32 cellular contexts compared by ENCODE assay signal in the genomic region with DNA sequence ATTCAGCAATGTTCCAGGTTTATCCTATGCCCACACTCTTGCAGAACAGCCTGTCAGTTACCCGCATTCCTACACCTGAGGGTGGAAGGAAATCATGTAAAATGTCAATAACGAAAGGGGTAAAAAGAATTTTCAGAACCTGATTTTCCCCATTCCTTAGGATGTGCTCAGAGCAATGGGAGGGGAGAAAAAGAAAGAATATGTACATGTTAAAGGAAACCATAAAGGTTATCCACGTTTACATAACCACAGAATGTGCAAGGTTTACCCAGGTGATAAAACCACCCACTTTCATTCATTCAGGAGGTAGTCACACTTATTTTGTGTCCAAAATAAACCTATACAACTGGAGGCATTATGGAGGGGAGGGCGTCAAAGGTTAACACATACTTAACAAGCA.
DNase-seq lines count a peak whose midpoint lies in the region; ATAC-seq, FAIRE-seq and TF ChIP-seq lines count a peak whose summit lies in the region.
"Had no signal": no experiment of that assay in that cellular context is flagged by ENCODE, and none has a peak within 500 bp of the region (broad histone marks: within the 10 kb centered on the region; RNA-seq: fewer than 3 reads in every experiment).

No MANE protein-coding gene starts in this region.

- CTCF ChIA-PET in Caco-2 (lab: Charles Lee) = no interaction called here

- peak overlapping the region; percentile 54 for H3K4me3 Mint-ChIP-seq in Caco-2 (ENCODE audit: unreplicated experiment)
- H3K4me3 Mint-ChIP-seq: activated CD8-positive, alpha-beta memory T cell treated with anti-CD3 and anti-CD28 coated beads, Interleukin-2, amount 10 ng/mL, durations not matched to agents 7 days and 5 days; CD4-positive, CD25-positive, alpha-beta regulatory T cell; central memory CD8-positive, alpha-beta T cell; effector memory CD8-positive, alpha-beta T cell; HFFc6; neural crest cell; stimulated activated memory B cell treated with anti-CD40 and anti-IgM and Interleukin-4, amounts not matched to agents 10 μg/mL and 1 μg/mL and 100 μg/mL, for 72 hours had no signal

- H3K36me3 Mint-ChIP-seq in Caco-2 (ENCODE audit: insufficient read depth, unreplicated experiment) = no peaks in the 10 kb centered on the region
- H3K36me3 Mint-ChIP-seq: activated CD8-positive, alpha-beta memory T cell treated with anti-CD3 and anti-CD28 coated beads, Interleukin-2, amount 10 ng/mL, durations not matched to agents 7 days and 5 days; CD4-positive, CD25-positive, alpha-beta regulatory T cell; stimulated activated memory B cell treated with anti-CD40 and anti-IgM and Interleukin-4, amounts not matched to agents 10 μg/mL and 1 μg/mL and 100 μg/mL, for 72 hours had no signal

- H3K27me3 Mint-ChIP-seq in Caco-2 (ENCODE audit: insufficient read depth, unreplicated experiment) = no peaks in the 10 kb centered on the region
- H3K27me3 Mint-ChIP-seq: CD4-positive, CD25-positive, alpha-beta regulatory T cell; central memory CD8-positive, alpha-beta T cell; effector memory CD8-positive, alpha-beta T cell; stimulated activated memory B cell treated with anti-CD40 and anti-IgM and Interleukin-4, amounts not matched to agents 10 μg/mL and 1 μg/mL and 100 μg/mL, for 72 hours had no signal

- no peak overlapping the region for H3K27ac ChIP-seq in left lung
- H3K27ac ChIP-seq in gastroesophageal sphincter = no peak overlapping the region
- H3K27ac ChIP-seq: heart left ventricle, KMS-11, ovary, transverse colon had no signal

- H3K4me1 ChIP-seq in Caco-2 (peaks cover 31% of the 10 kb centered on the region), left lung (no peaks in the 10 kb centered on the region), gastroesophageal sphincter (no peaks in the 10 kb centered on the region)
- H3K4me1 ChIP-seq: heart left ventricle, transverse colon had no signal

- H3K9me3 ChIP-seq in Caco-2 (no peaks in the 10 kb centered on the region), left lung (no peaks in the 10 kb centered on the region), gastroesophageal sphincter (no peaks in the 10 kb centered on the region)
- H3K9me3 ChIP-seq: heart left ventricle, ovary, SK-N-SH, transverse colon had no signal

- no peak for FAIRE-seq in urothelium cell line (lab: Jason Lieb, UNC)
- FAIRE-seq: A204.1, D721Med, TTC549 had no signal

- BruUV-seq in Caco-2 (replicated peaks; lab: Mats Ljungman, UMichigan) = no TSS peak

- 46 to 81% methylated on average over 4 of the region's 4 CpGs for WGBS in gastroesophageal sphincter (ENCODE audit: low coverage in 1 of 2), 2 donors

- DNase-seq in Caco-2 (peak; percentile 43 to 55), LoVo (ENCODE audit: low spot score) (peak; percentile 48), T47D (ENCODE audit: low read depth in 1 of 2, low spot score in 1 of 2) (peak; percentile 21 to 84), left lung (no peak), NCI-H2107 treated with DMSO at 0.1 percent for 48 hours (lab: John Stamatoyannopoulos, UW; ENCODE audit: unreplicated experiment) (no peak), AG08395 (ENCODE audit: low spot score) (no peak), urothelium cell line (ENCODE audit: low spot score) (no peak)
- DNase-seq: activated CD4-positive, alpha-beta T cell treated with anti-CD3 and anti-CD28 coated beads, Interleukin-2, amount 50 U/mL, for 4 hours; activated CD8-positive, alpha-beta memory T cell treated with anti-CD3 and anti-CD28 coated beads, Interleukin-2, amount 10 ng/mL, durations not matched to agents 7 days and 5 days; activated T-cell treated with anti-CD3 and anti-CD28 coated beads, Interleukin-2, amount 50 U/mL, for 48 hours; AML-193; CD4-positive, CD25-positive, alpha-beta regulatory T cell; effector memory CD8-positive, alpha-beta T cell; GOT3; heart left ventricle; HFFc6; kidney glomerular epithelial cell; MV-4-11; NCI-H1436; NCI-H82; ovary; SK-N-SH; transverse colon had no signal

- H3K4me1 Mint-ChIP-seq in Caco-2 (ENCODE audit: low read depth, unreplicated experiment) = peaks cover 11% of the 10 kb centered on the region
- H3K4me1 Mint-ChIP-seq: neural crest cell; stimulated activated memory B cell treated with anti-CD40 and anti-IgM and Interleukin-4, amounts not matched to agents 10 μg/mL and 1 μg/mL and 100 μg/mL, for 72 hours had no signal

- in situ Hi-C loops in T47D (cut with HindIII; ENCODE audit: low pct_unique_long_range_greater_than_20kb, low sequenced_read_pairs) = no loop called here

- TF ChIP-seq POLR2A in gastroesophageal sphincter (IDR thresholded peaks at IDR 0.05) = no peak

- TF ChIP-seq CTCF in Caco-2 (IDR thresholded peaks at IDR 0.05; ENCODE audit: insufficient read depth in 1 of 2, low read depth in 1 of 2, low read length in 1 of 2, severe bottlenecking in 1 of 2, unreplicated experiment in 1 of 2) = no peak
- no peak for TF ChIP-seq CTCF in left lung (IDR thresholded peaks at IDR 0.05)
- no peak for TF ChIP-seq CTCF in gastroesophageal sphincter (IDR thresholded peaks at IDR 0.05)

- no peak for TF ChIP-seq EP300 in gastroesophageal sphincter (IDR thresholded peaks at IDR 0.05)

- intact Hi-C loops in Caco-2 (cut with micrococcal nuclease; ENCODE audit: unreplicated experiment) (loop anchor here (1.0 kb wide), 1 partner anchor 111 kb away; no protein-coding TSS in a partner anchor), left lung (cut with DNase I) (no loop called here)

- POLR2A ChIA-PET in Caco-2 (lab: Charles Lee) = no interaction called here

- H3K27ac Mint-ChIP-seq in Caco-2 (ENCODE audit: unreplicated experiment) = peak overlapping the region; percentile 57
- H3K27ac Mint-ChIP-seq: activated CD8-positive, alpha-beta memory T cell treated with anti-CD3 and anti-CD28 coated beads, Interleukin-2, amount 10 ng/mL, durations not matched to agents 7 days and 5 days; CD4-positive, CD25-positive, alpha-beta regulatory T cell; effector memory CD8-positive, alpha-beta T cell; HFFc6; stimulated activated memory B cell treated with anti-CD40 and anti-IgM and Interleukin-4, amounts not matched to agents 10 μg/mL and 1 μg/mL and 100 μg/mL, for 72 hours had no signal

- H3K36me3 ChIP-seq in Caco-2 (ENCODE audit: control insufficient read depth, insufficient read depth, low read length) = no peaks in the 10 kb centered on the region
- H3K36me3 ChIP-seq in left lung = no peaks in the 10 kb centered on the region
- H3K36me3 ChIP-seq in gastroesophageal sphincter = no peaks in the 10 kb centered on the region
- H3K36me3 ChIP-seq: heart left ventricle, ovary, transverse colon had no signal

- H3K4me3 ChIP-seq in Caco-2 (ENCODE audit: low read depth, low read length) = no peak overlapping the region
- no peak overlapping the region for H3K4me3 ChIP-seq in left lung
- H3K4me3 ChIP-seq in gastroesophageal sphincter = no peak overlapping the region
- H3K4me3 ChIP-seq: heart left ventricle, ovary, transverse colon had no signal

- peak; percentile 65 for ATAC-seq in left lung
- no peak for ATAC-seq in gastroesophageal sphincter
- ATAC-seq: activated CD4-positive, CD25-positive, alpha-beta regulatory T cell treated with anti-CD3 and anti-CD28 coated beads, Interleukin-2, amount 50 U/mL, for 24 hours; activated CD8-positive, alpha-beta memory T cell treated with anti-CD3 and anti-CD28 coated beads, Interleukin-2, amount 10 ng/mL, durations not matched to agents 7 days and 5 days; effector memory CD8-positive, alpha-beta T cell; heart left ventricle; stimulated activated memory B cell treated with anti-CD40 and anti-IgM and Interleukin-4, amounts not matched to agents 10 μg/mL and 1 μg/mL and 100 μg/mL, for 72 hours had no signal

- H3K9me3 Mint-ChIP-seq in Caco-2 (ENCODE audit: unreplicated experiment) = no peaks in the 10 kb centered on the region
- H3K9me3 Mint-ChIP-seq: central memory CD8-positive, alpha-beta T cell; effector memory CD8-positive, alpha-beta T cell; HFFc6; stimulated activated memory B cell treated with anti-CD40 and anti-IgM and Interleukin-4, amounts not matched to agents 10 μg/mL and 1 μg/mL and 100 μg/mL, for 72 hours had no signal

- H3K27me3 ChIP-seq in Caco-2 (replicated peaks; ENCODE audit: control insufficient read depth, insufficient read depth, low read length) = no peaks in the 10 kb centered on the region
- no peaks in the 10 kb centered on the region for H3K27me3 ChIP-seq in left lung
- no peaks in the 10 kb centered on the region for H3K27me3 ChIP-seq in gastroesophageal sphincter
- H3K27me3 ChIP-seq: ovary, transverse colon had no signal

Comparison
In these comparisons a context has a peak if more than half of its experiments do, and no peak if none do; other contexts are left out.
1. DNase-seq: peak in Caco-2 (2 of 2), LoVo (single experiment) and T47D (2 of 2); none in left lung (0 of 2), NCI-H2107 treated with DMSO at 0.1 percent for 48 hours (single experiment), AG08395 (single experiment) and urothelium cell line (single experiment).